Comparison of ENCODE assay signal across 1 cellular context in the genomic region with DNA sequence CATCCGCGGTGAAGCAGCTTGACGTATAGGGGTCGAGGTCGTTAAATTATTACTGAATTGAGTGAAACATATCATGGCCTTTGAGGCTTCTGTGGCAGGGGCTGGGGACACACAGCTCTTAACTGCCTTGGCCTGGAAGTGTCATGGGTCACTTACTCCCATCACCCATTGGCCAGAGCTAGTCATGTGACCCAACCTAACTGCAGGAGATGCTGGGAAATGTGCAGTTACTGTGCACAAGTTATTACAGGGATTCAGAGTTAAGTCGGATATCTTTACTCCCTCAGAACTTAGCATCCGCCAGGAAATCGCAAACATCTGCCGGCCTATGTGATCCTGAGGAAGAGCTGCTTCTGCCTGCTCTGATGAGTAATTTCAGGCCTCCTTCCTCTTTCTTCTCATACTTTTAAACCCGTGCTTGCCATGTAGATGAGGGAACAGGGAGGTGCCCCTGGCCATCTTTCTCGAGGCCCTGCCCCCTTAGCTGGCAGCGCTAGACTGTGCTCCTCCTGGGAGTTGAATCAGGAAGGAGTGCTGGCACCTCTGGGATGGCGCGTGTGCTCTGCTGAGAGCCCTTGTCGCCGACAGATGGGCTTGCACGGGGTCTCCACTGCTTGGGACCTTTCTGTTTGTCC.
TF ChIP-seq lines count a peak whose summit lies in the region.

No MANE protein-coding gene starts in this region.

TF ChIP-seq in IMR-90, 13 proteins besides CTCF, POLR2A, EP300 and RAD21:
- TF ChIP-seq, protein P1, sequence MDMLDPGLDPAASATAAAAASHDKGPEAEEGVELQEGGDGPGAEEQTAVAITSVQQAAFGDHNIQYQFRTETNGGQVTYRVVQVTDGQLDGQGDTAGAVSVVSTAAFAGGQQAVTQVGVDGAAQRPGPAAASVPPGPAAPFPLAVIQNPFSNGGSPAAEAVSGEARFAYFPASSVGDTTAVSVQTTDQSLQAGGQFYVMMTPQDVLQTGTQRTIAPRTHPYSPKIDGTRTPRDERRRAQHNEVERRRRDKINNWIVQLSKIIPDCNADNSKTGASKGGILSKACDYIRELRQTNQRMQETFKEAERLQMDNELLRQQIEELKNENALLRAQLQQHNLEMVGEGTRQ (IDR thresholded peaks at IDR 0.05; ENCODE audit: low read depth, low read length) = peak; percentile 8; the same call in 1 of the 2 replicates
- no peak for TF ChIP-seq CEBPB (IDR thresholded peaks at IDR 0.05; ENCODE audit: low read depth, low read length)
